In genomic region chr7:151882734-151883133, GRCh38 we compare ENCODE assay signal across 23 cellular contexts. TPM values are rescaled to one million over a fixed set of nuclear protein-coding genes. Genes with fewer than 3 reads are reported as not detected.
DNase-seq lines count a peak whose midpoint lies in the region; ATAC-seq and TF ChIP-seq lines count a peak whose summit lies in the region.
"Had no signal": no experiment of that assay in that cellular context is flagged by ENCODE, and none has a peak within 500 bp of the region (broad histone marks: within the 10 kb centered on the region; RNA-seq: fewer than 3 reads in every experiment).

No MANE protein-coding gene starts in this region.

- TF ChIP-seq POLR2A in Peyer's patch (IDR thresholded peaks at IDR 0.05), result no peak

- no peak overlapping the region for H3K27ac ChIP-seq in right cardiac atrium (ENCODE audit: low read length)
- H3K27ac ChIP-seq in Peyer's patch, result no peak overlapping the region
- peak overlapping the region; percentile 3 for H3K27ac ChIP-seq in subcutaneous abdominal adipose tissue (ENCODE audit: low read depth, low read length)
- H3K27ac ChIP-seq: A549; BLaER1 treated with 17β-estradiol and CSF1 and Interleukin-3, amounts not matched to agents 10 nM and 100 nM; GM23248 had no signal

- H3K4me3 ChIP-seq in right cardiac atrium (ENCODE audit: low read length) (no peak overlapping the region), Peyer's patch (no peak overlapping the region), subcutaneous abdominal adipose tissue (ENCODE audit: low read depth in 1 of 5, low read length in 5 of 5) (no peak overlapping the region)
- H3K4me3 ChIP-seq: A549; BLaER1 treated with 17β-estradiol and CSF1 and Interleukin-3, amounts not matched to agents 10 nM and 100 nM; GM12878; GM23248 had no signal

- WGBS in right cardiac atrium, result 93% methylated on average over 2 of the region's 2 CpGs

- H3K9me3 ChIP-seq in right cardiac atrium (ENCODE audit: control insufficient read depth, low read length) (no peaks in the 10 kb centered on the region), Peyer's patch (no peaks in the 10 kb centered on the region), subcutaneous abdominal adipose tissue (ENCODE audit: control insufficient read depth in 5 of 5, low read length in 5 of 5) (no peaks in the 10 kb centered on the region)
- H3K9me3 ChIP-seq: A549; BE2C; BLaER1 treated with 17β-estradiol and CSF1 and Interleukin-3, amounts not matched to agents 10 nM and 100 nM had no signal

- H3K27me3 ChIP-seq in right cardiac atrium (ENCODE audit: control insufficient read depth, insufficient read depth) (no peaks in the 10 kb centered on the region), Peyer's patch (no peaks in the 10 kb centered on the region), subcutaneous abdominal adipose tissue (ENCODE audit: control insufficient read depth in 5 of 5, insufficient read depth in 4 of 5, low read length in 5 of 5) (peaks cover 0 to 6% (median 0%) of the 10 kb centered on the region in 5 donors)
- H3K27me3 ChIP-seq: BE2C; BLaER1 treated with 17β-estradiol and CSF1 and Interleukin-3, amounts not matched to agents 10 nM and 100 nM had no signal

- ATAC-seq in Right ventricle myocardium inferior (no peak), right cardiac atrium (no peak), left lobe of liver (peak; percentile 61)
- ATAC-seq: A549, GM12878 had no signal

- H3K4me1 ChIP-seq in right cardiac atrium (ENCODE audit: control insufficient read depth, insufficient read depth, low read length) (no peaks in the 10 kb centered on the region), Peyer's patch (peaks cover 0 to 6% (median 5%) of the 10 kb centered on the region in 4 donors), subcutaneous abdominal adipose tissue (ENCODE audit: control insufficient read depth in 5 of 5, insufficient read depth in 5 of 5, low read length in 5 of 5) (peaks cover 3 to 36% (median 30%) of the 10 kb centered on the region in 5 donors)
- H3K4me1 ChIP-seq: BE2C had no signal

- H3K9ac ChIP-seq in subcutaneous abdominal adipose tissue (ENCODE audit: low read length in 5 of 5), result no peak overlapping the region
- H3K9ac ChIP-seq: BLaER1 treated with 17β-estradiol and CSF1 and Interleukin-3, amounts not matched to agents 10 nM and 100 nM; GM23248 had no signal

- DNase-seq in Right ventricle myocardium inferior (ENCODE audit: missing footprints) (peak; percentile 41), right cardiac atrium (no peak), Peyer's patch (peak in 2 of 3 donors; percentile 22 to 37), left lobe of liver (ENCODE audit: low spot score) (no peak), inferior parietal cortex (ENCODE audit: extremely low spot score) (no peak), glomerular visceral epithelial cell (ENCODE audit: extremely low spot score) (no peak)
- DNase-seq: 8988T; ACHN; AML-193; BE2C; CD4-positive, alpha-beta T cell; CD8-positive, alpha-beta memory T cell; DMS 273 treated with DMSO at 0.1 percent for 48 hours; DMS79; EL; GDM1; GM23248; H7; HCEC 1CT had no signal

- H3K36me3 ChIP-seq in Peyer's patch (no peaks in the 10 kb centered on the region), subcutaneous abdominal adipose tissue (ENCODE audit: control insufficient read depth in 5 of 5, insufficient read depth in 5 of 5, low read length in 5 of 5) (no peaks in the 10 kb centered on the region)
- H3K36me3 ChIP-seq: BE2C; BLaER1 treated with 17β-estradiol and CSF1 and Interleukin-3, amounts not matched to agents 10 nM and 100 nM had no signal

- intact Hi-C loops in Right ventricle myocardium inferior (cut with DNase I), result no loop called here
- intact Hi-C loops in right cardiac atrium (cut with DNase I), result no loop called here

- TF ChIP-seq CTCF in Peyer's patch (IDR thresholded peaks at IDR 0.05), result no peak

RNA-seq across cellular contexts. Expression of gene PRKAG2, which starts 5.8 kb away (rescaled TPM):
- total RNA-seq in Right ventricle myocardium inferior (122 TPM), right cardiac atrium (100 to 1,000 TPM; 167 to 298 (median 211) TPM), Peyer's patch (10 to 100 TPM; 38.8 to 94.4 (median 73.2) TPM), left lobe of liver (43.4 TPM)
- 162 TPM for polyA plus RNA-seq in right cardiac atrium

Comparison
In these comparisons a context has a peak if more than half of its experiments do, and no peak if none do; other contexts are left out.
1. DNase-seq: peak in Right ventricle myocardium inferior (single experiment) and Peyer's patch (2 of 3); none in right cardiac atrium (0 of 3), left lobe of liver (single experiment), inferior parietal cortex (single experiment) and glomerular visceral epithelial cell (single experiment).